8 cellular contexts compared by ENCODE assay signal in the genomic region with DNA sequence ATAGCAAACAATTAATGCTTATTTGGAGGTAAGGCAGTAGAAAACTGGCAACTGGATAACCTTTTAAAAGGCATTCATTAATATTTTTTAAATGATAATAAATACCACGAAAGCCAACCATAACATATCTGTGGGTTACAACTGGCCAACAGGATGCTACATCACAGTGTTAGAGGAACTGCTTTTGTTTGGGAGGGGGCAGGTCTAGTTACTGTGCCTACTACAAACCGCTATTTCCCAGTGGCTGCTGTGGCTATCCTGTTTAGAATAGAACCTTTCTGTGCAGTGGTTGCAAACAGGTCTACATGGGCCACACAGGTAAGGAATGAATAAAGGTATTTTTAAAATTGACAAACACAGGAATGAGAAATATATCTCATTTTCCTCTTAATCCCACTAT. TPM values are rescaled to one million over a fixed set of nuclear protein-coding genes. Genes with fewer than 3 reads are reported as not detected.
DNase-seq lines count a peak whose midpoint lies in the region; ATAC-seq and TF ChIP-seq lines count a peak whose summit lies in the region.

No MANE protein-coding gene starts in this region.

- peaks cover 12% of the 10 kb centered on the region for H3K27me3 Mint-ChIP-seq in brain
- H3K27me3 Mint-ChIP-seq in mesothelial cell of epicardium (ENCODE audit: low read depth): no peaks in the 10 kb centered on the region

- no peak overlapping the region for H2AFZ ChIP-seq in ACC112 (ENCODE audit: low read length, unreplicated experiment)

- H3K27ac ChIP-seq in ACC112 (ENCODE audit: low read depth, low read length) (peak overlapping the region; percentile 67; the same call in 1 of the 2 replicates), HUES48 (ENCODE audit: low read depth, low read length) (no peak overlapping the region)

- DNase-seq in mesothelial cell of epicardium (ENCODE audit: low spot score in 2 of 2, unreplicated experiment in 2 of 2) (no peak), iPS-NIHi11 (ENCODE audit: low spot score) (no peak), GM19240 (ENCODE audit: insufficient read length, low spot score) (no peak)
- DNase-seq in stimulated activated naive CD4-positive, alpha-beta T cell (lab: John Stamatoyannopoulos, UW): no peak

- H3K27me3 ChIP-seq in ACC112 (ENCODE audit: insufficient read depth, low read length) (no peaks in the 10 kb centered on the region), HUES48 (ENCODE audit: control insufficient read depth, insufficient read depth, low read length) (no peaks in the 10 kb centered on the region)

- peaks cover 18% of the 10 kb centered on the region for H3K36me3 ChIP-seq in ACC112 (ENCODE audit: insufficient read depth, low read length)
- peaks cover 36% of the 10 kb centered on the region for H3K36me3 ChIP-seq in HUES48 (ENCODE audit: control insufficient read depth, insufficient read depth, low read length)

- H3K9me3 Mint-ChIP-seq in brain: no peaks in the 10 kb centered on the region
- no peaks in the 10 kb centered on the region for H3K9me3 Mint-ChIP-seq in mesothelial cell of epicardium

- H3K4me1 ChIP-seq in ACC112 (ENCODE audit: control insufficient read depth, insufficient read depth, low read length, unreplicated experiment) (peaks cover 25% of the 10 kb centered on the region), HUES48 (ENCODE audit: control insufficient read depth, insufficient read depth, low read length) (peaks cover 10% of the 10 kb centered on the region)

- H3K4me3 ChIP-seq in ACC112 (ENCODE audit: low read depth, low read length): peak overlapping the region; percentile 97
- H3K4me3 ChIP-seq in HUES48 (ENCODE audit: low read depth, low read length): peak overlapping the region; percentile 96

- H3K4me1 Mint-ChIP-seq in brain (peaks cover 39% of the 10 kb centered on the region), mesothelial cell of epicardium (peaks cover 17% of the 10 kb centered on the region)

- H3K27ac Mint-ChIP-seq in brain (no peak overlapping the region), mesothelial cell of epicardium (no peak overlapping the region)

- peak overlapping the region; percentile 94 to 98 (median 95) for H3K4me3 Mint-ChIP-seq in brain
- peak overlapping the region; percentile 97 for H3K4me3 Mint-ChIP-seq in mesothelial cell of epicardium

- peak overlapping the region; percentile 85; the same call in 1 of the 2 replicates for H3K9ac ChIP-seq in HUES48 (ENCODE audit: low read depth, low read length)

- ATAC-seq in GM21381 (IDR thresholded peaks at IDR 0.05; ENCODE audit: unreplicated experiment): no peak

- no peaks in the 10 kb centered on the region for H3K9me3 ChIP-seq in HUES48 (ENCODE audit: control insufficient read depth, insufficient read depth, low read length)

- TF ChIP-seq CTCF in brain (conservative IDR thresholded peaks at IDR 0.05) (no peak), mesothelial cell of epicardium (IDR thresholded peaks at IDR 0.05; ENCODE audit: unreplicated experiment) (no peak)

- H3K79me2 ChIP-seq in ACC112 (ENCODE audit: control insufficient read depth, insufficient read depth, low read length, unreplicated experiment): peaks cover 21% of the 10 kb centered on the region

- H3K36me3 Mint-ChIP-seq in brain (peaks cover 13% of the 10 kb centered on the region), mesothelial cell of epicardium (peaks cover 10% of the 10 kb centered on the region)

RNA-seq across cellular contexts. Expression of a gene that starts 1.0 kb away (rescaled TPM):
- 224 TPM for polyA plus RNA-seq in brain (ENCODE audit: insufficient read depth, low read depth, low replicate concordance)
- 63.0 to 71.5 TPM (median 70.8 TPM) in 3 replicates for total RNA-seq in mesothelial cell of epicardium

RNA-seq across cellular contexts. Expression of a gene that starts 8.8 kb away (rescaled TPM):
- polyA plus RNA-seq in brain (ENCODE audit: insufficient read depth, low read depth, low replicate concordance): 646 TPM
- 10.5 to 11.4 TPM (median 11.0 TPM) in 3 replicates for total RNA-seq in mesothelial cell of epicardium

RNA-seq across cellular contexts. Expression of a gene that starts 38.8 kb away (rescaled TPM):
- polyA plus RNA-seq in brain (ENCODE audit: insufficient read depth, low read depth, low replicate concordance): 4.8 TPM
- total RNA-seq in mesothelial cell of epicardium: 0.47 to 0.69 TPM in 2 of 3 replicates, not detected in the other

RNA-seq across cellular contexts. Expression of a gene that starts 52.6 kb away (rescaled TPM):
- polyA plus RNA-seq in brain (ENCODE audit: insufficient read depth, low read depth, low replicate concordance): 137 TPM
- 57.8 to 61.9 TPM (median 61.3 TPM) in 3 replicates for total RNA-seq in mesothelial cell of epicardium

RNA-seq across cellular contexts. Expression of a gene that starts 54.0 kb away (rescaled TPM):
- polyA plus RNA-seq in brain (ENCODE audit: insufficient read depth, low read depth, low replicate concordance): 34.6 TPM
- 25.6 to 27.2 TPM (median 26.7 TPM) in 3 replicates for total RNA-seq in mesothelial cell of epicardium
